In genomic region chr13:77184455-77184854, GRCh38 we compare ENCODE assay signal across 8 cellular contexts.
DNase-seq lines count a peak whose midpoint lies in the region; ATAC-seq and TF ChIP-seq lines count a peak whose summit lies in the region.

No MANE protein-coding gene starts in this region.

- no peaks in the 10 kb centered on the region for H3K27me3 Mint-ChIP-seq in CD4-positive, alpha-beta T cell

- CTCF ChIA-PET in CD4-positive, alpha-beta T cell (lab: Charles Lee), result interaction anchor here (1.3 to 1.7 kb wide), 2 partner anchors 292 to 294 kb away, joined by 4 to 5 read pairs; no protein-coding TSS in a partner anchor

- no peaks in the 10 kb centered on the region for H3K9me3 Mint-ChIP-seq in CD4-positive, alpha-beta T cell
- no peaks in the 10 kb centered on the region for H3K9me3 Mint-ChIP-seq in activated naive CD4-positive, alpha-beta T cell treated with anti-CD3 and anti-CD28 coated beads, Interleukin-2, amount 50 U/mL, for 72 hours

- H3K27ac Mint-ChIP-seq in CD4-positive, alpha-beta T cell, result peak overlapping the region; percentile 19
- peak overlapping the region in 1 of 2 donors; percentile 60 for H3K27ac Mint-ChIP-seq in activated naive CD4-positive, alpha-beta T cell treated with anti-CD3 and anti-CD28 coated beads, Interleukin-2, amount 50 U/mL, for 72 hours

- no peak for TF ChIP-seq CTCF in CD4-positive, alpha-beta T cell (IDR thresholded peaks at IDR 0.05)

- intact Hi-C loops in CD4-positive, alpha-beta T cell (cut with DNase I, micrococcal nuclease), result no loop called here
- intact Hi-C loops in left cardiac atrium (cut with DNase I), result no loop called here

- H3K27ac ChIP-seq in CD4-positive, alpha-beta T cell (ENCODE audit: low read depth, low read length), result no peak overlapping the region

- POLR2A ChIA-PET in CD4-positive, alpha-beta T cell (lab: Charles Lee), result interaction anchor here (0.9 to 1.0 kb wide), 2 partner anchors 8 to 142 kb away, joined by 4 to 5 read pairs; partner anchors contain the start of gene MYCBP2

- H3K4me1 Mint-ChIP-seq in CD4-positive, alpha-beta T cell (ENCODE audit: low read depth), result peaks cover 21% of the 10 kb centered on the region

- ATAC-seq in CD4-positive, alpha-beta T cell (ENCODE audit: poor library complexity), result no peak
- ATAC-seq in GM19455 (IDR thresholded peaks at IDR 0.05; ENCODE audit: unreplicated experiment), result peak; percentile 96
- peak; percentile 97 for ATAC-seq in HG03378 (IDR thresholded peaks at IDR 0.05; ENCODE audit: unreplicated experiment)
- peak; percentile 100 for ATAC-seq in activated naive CD4-positive, alpha-beta T cell treated with anti-CD3 and anti-CD28 coated beads, Interleukin-2, amount 50 U/mL, for 72 hours
- no peak for ATAC-seq in left cardiac atrium

- peaks cover 88% of the 10 kb centered on the region for H3K36me3 Mint-ChIP-seq in CD4-positive, alpha-beta T cell (ENCODE audit: low read depth)
- H3K36me3 Mint-ChIP-seq in activated naive CD4-positive, alpha-beta T cell treated with anti-CD3 and anti-CD28 coated beads, Interleukin-2, amount 50 U/mL, for 72 hours, result peaks cover 14 to 57% of the 10 kb centered on the region in 2 donors

- H3K4me3 Mint-ChIP-seq in CD4-positive, alpha-beta T cell, result no peak overlapping the region

- H3K9me3 ChIP-seq in CD4-positive, alpha-beta T cell (ENCODE audit: control insufficient read depth, low read length), result no peaks in the 10 kb centered on the region

- no peak for DNase-seq in CD4-positive, alpha-beta T cell
- peak; percentile 50 to 55 for DNase-seq in activated naive CD4-positive, alpha-beta T cell treated with anti-CD3 and anti-CD28 coated beads, Interleukin-2, amount 50 U/mL, for 72 hours (ENCODE audit: low spot score in 2 of 2)
- DNase-seq in NCI-H1930 (lab: John Stamatoyannopoulos, UW) (no peak), left cardiac atrium (no peak), OCI-M1 (lab: John Stamatoyannopoulos, UW) (no peak)
- no peak for DNase-seq in activated CD8-positive, alpha-beta memory T cell treated with anti-CD3 and anti-CD28 coated beads, Interleukin-2, amount 50 U/mL, for 4 hours

- H3K27me3 ChIP-seq in CD4-positive, alpha-beta T cell (ENCODE audit: control insufficient read depth, insufficient read depth, low read length), result no peaks in the 10 kb centered on the region

Comparison
In these comparisons a context has a peak if more than half of its experiments do, and no peak if none do; other contexts are left out.
1. ATAC-seq: peak in GM19455 (single experiment), HG03378 (single experiment) and activated naive CD4-positive, alpha-beta T cell treated with anti-CD3 and anti-CD28 coated beads, Interleukin-2, amount 50 U/mL, for 72 hours (2 of 2); none in CD4-positive, alpha-beta T cell (single experiment) and left cardiac atrium (0 of 2).
2. DNase-seq: peak in activated naive CD4-positive, alpha-beta T cell treated with anti-CD3 and anti-CD28 coated beads, Interleukin-2, amount 50 U/mL, for 72 hours (2 of 2); none in CD4-positive, alpha-beta T cell (0 of 10), NCI-H1930 (0 of 2), activated CD8-positive, alpha-beta memory T cell treated with anti-CD3 and anti-CD28 coated beads, Interleukin-2, amount 50 U/mL, for 4 hours (single experiment), left cardiac atrium (single experiment) and OCI-M1 (single experiment).